17 cellular contexts compared by ENCODE assay signal in genomic region chr14:99816217-99816616, GRCh38. TPM values are rescaled to one million over a fixed set of nuclear protein-coding genes. Genes with fewer than 3 reads are reported as not detected.
DNase-seq lines count a peak whose midpoint lies in the region; ATAC-seq lines count a peak whose summit lies in the region.
"Had no signal": no experiment of that assay in that cellular context is flagged by ENCODE, and none has a peak within 500 bp of the region (broad histone marks: within the 10 kb centered on the region; RNA-seq: fewer than 3 reads in every experiment).

No MANE protein-coding gene starts in this region.

- DNase-seq in OCI-M1 (lab: John Stamatoyannopoulos, UW) (peak; percentile 4), substantia nigra (lab: John Stamatoyannopoulos, UW) (no peak), NCI-H2107 treated with DMSO at 0.1 percent for 48 hours (lab: John Stamatoyannopoulos, UW; ENCODE audit: unreplicated experiment) (no peak), putamen (ENCODE audit: low spot score) (no peak)
- no peak for DNase-seq in activated naive CD8-positive, alpha-beta T cell treated with anti-CD3 and anti-CD28 coated beads for 36 hours
- DNase-seq: AML-193; Caco-2; CD4-positive, alpha-beta T cell; HCEC 1CT had no signal

- peaks cover 10% of the 10 kb centered on the region for H3K4me1 Mint-ChIP-seq in activated naive CD8-positive, alpha-beta T cell treated with anti-CD3 and anti-CD28 coated beads for 36 hours

- H3K9me3 Mint-ChIP-seq in activated naive CD8-positive, alpha-beta T cell treated with anti-CD3 and anti-CD28 coated beads for 36 hours: no peaks in the 10 kb centered on the region
- H3K9me3 Mint-ChIP-seq: CD4-positive, alpha-beta T cell; GM23338 had no signal

- no peaks in the 10 kb centered on the region for H3K27me3 ChIP-seq in layer of hippocampus (ENCODE audit: control insufficient read depth, insufficient read depth, low read length)

- H3K27ac Mint-ChIP-seq in activated naive CD8-positive, alpha-beta T cell treated with anti-CD3 and anti-CD28 coated beads for 36 hours: no peak overlapping the region
- H3K27ac Mint-ChIP-seq: CD4-positive, alpha-beta T cell; GM23338 had no signal

- no peaks in the 10 kb centered on the region for H3K36me3 Mint-ChIP-seq in activated naive CD8-positive, alpha-beta T cell treated with anti-CD3 and anti-CD28 coated beads for 36 hours

- ATAC-seq in GM21515 (IDR thresholded peaks at IDR 0.05; ENCODE audit: unreplicated experiment): no peak
- ATAC-seq: A549, GM23338 had no signal

- no peak overlapping the region for H3K4me3 Mint-ChIP-seq in activated naive CD8-positive, alpha-beta T cell treated with anti-CD3 and anti-CD28 coated beads for 36 hours
- H3K4me3 Mint-ChIP-seq: CD4-positive, alpha-beta T cell; GM23338 had no signal

- peaks cover 31% of the 10 kb centered on the region for H3K27me3 Mint-ChIP-seq in activated naive CD8-positive, alpha-beta T cell treated with anti-CD3 and anti-CD28 coated beads for 36 hours

- H3K27ac ChIP-seq in cingulate gyrus (ENCODE audit: low read depth, low read length) (peak overlapping the region; percentile 11), layer of hippocampus (ENCODE audit: low read depth, low read length) (peak overlapping the region; percentile 72), substantia nigra (ENCODE audit: low read depth, low read length, poor library complexity, severe bottlenecking) (peak overlapping the region; percentile 71)
- H3K27ac ChIP-seq: 22Rv1, A549, C4-2B had no signal

RNA-seq across cellular contexts. Expression of gene EML1, which starts 23.0 kb away (rescaled TPM):
- 1 to 10 TPM in 1 of 2 experiments, under 1 TPM in 1; 0.36 to 1.0 TPM for total RNA-seq in activated naive CD8-positive, alpha-beta T cell treated with anti-CD3 and anti-CD28 coated beads for 36 hours
- total RNA-seq: HT-29 had no signal

Comparison
In these comparisons a context has a peak if more than half of its experiments do, and no peak if none do; other contexts are left out.
1. H3K27ac ChIP-seq: peak in every context shown above with its lines; median percentile 72 in layer of hippocampus; 71 in substantia nigra; 11 in cingulate gyrus.